In genomic region chr2:200878289-200878688, GRCh38 we compare ENCODE assay signal across 1 cellular context.
TF ChIP-seq lines count a peak whose summit lies in the region.

No MANE protein-coding gene starts in this region.

TF ChIP-seq in HepG2, 621 proteins besides CTCF, POLR2A, EP300 and RAD21 (continued from another document):
- no peak for TF ChIP-seq ZBTB49 (CRISPR knock-in tag; IDR thresholded peaks at IDR 0.05; ENCODE audit: borderline replicate concordance)
- TF ChIP-seq ZNF75D (CRISPR knock-in tag; IDR thresholded peaks at IDR 0.05; ENCODE audit: borderline replicate concordance) = no peak
